1 cellular context compared by ENCODE assay signal in the genomic region with DNA sequence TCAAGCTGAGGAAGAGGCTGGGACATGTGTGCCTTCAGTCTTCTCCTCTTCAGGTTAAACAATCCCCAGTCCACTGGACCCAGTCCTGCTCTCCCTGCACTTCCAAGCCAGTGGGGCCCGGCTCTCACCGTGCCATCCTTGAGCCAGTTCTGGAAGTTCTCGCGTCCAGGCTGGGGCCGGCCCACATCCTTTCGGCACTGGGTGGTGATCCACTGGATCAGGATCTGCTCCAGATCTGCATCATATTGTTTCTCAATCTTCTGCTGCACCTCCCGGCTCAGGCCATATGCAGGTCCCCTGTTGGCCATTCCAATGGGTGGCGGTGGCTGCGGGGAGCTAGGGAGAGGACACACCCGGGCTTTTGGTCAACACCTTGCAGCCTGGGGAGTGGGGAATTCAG.
TF ChIP-seq lines count a peak whose summit lies in the region.

No MANE protein-coding gene starts in this region.

TF ChIP-seq in A549, 52 proteins besides CTCF, POLR2A, EP300 and RAD21:
- TF ChIP-seq NR3C1 (IDR thresholded peaks at IDR 0.05) (no peak), BHLHE40 (IDR thresholded peaks at IDR 0.05; ENCODE audit: low read depth, low read length) (no peak)
